In the genomic region with DNA sequence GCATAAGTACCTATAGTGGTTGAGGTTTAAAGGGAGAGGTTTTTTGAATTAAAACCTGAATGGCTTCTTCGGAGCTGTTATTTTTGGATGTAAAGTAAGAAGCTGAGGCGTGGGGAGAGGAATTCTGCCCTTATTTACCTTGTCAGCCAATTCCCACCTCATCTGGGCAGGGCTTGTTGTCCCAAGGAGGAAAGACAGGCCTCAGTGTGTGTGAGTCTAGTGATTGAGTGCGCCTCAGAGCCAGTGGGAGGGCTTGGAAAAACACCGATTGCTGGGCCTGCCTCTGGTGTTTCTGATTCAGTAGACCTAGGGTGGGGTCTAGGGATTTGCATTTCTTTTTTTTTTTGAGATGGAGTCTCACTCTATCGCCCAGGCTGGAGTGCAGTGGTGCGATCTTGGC, we compare ENCODE assay signal across 24 cellular contexts.
DNase-seq lines count a peak whose midpoint lies in the region; ATAC-seq, FAIRE-seq and TF ChIP-seq lines count a peak whose summit lies in the region.
"Had no signal": no experiment of that assay in that cellular context is flagged by ENCODE, and none has a peak within 500 bp of the region (broad histone marks: within the 10 kb centered on the region; RNA-seq: fewer than 3 reads in every experiment).

No MANE protein-coding gene starts in this region.

- no peak for ATAC-seq in IMR-90 (ENCODE audit: low read depth)
- ATAC-seq in mucosa of descending colon, result peak; percentile 29
- ATAC-seq in HG02623 (IDR thresholded peaks at IDR 0.05; ENCODE audit: unreplicated experiment), result no peak
- ATAC-seq: naive thymus-derived CD4-positive, alpha-beta T cell; stimulated activated naive CD8-positive, alpha-beta T cell treated with anti-CD3 and anti-CD28 coated beads, Interleukin-15, amount 100 ng/mL, for 72 hours had no signal

- H3K79me1 ChIP-seq in IMR-90 (ENCODE audit: low read depth in 1 of 2, low read length in 2 of 2), result peaks cover 28 to 55% of the 10 kb centered on the region in 2 experiments

- H3K9me3 Mint-ChIP-seq in endothelial cell (ENCODE audit: unreplicated experiment), result no peaks in the 10 kb centered on the region
- H3K9me3 Mint-ChIP-seq: activated CD4-positive, alpha-beta T cell treated with anti-CD3 and anti-CD28 coated beads, Interleukin-2, amount 10 ng/mL, durations not matched to agents 7 days and 5 days; naive thymus-derived CD4-positive, alpha-beta T cell; stimulated activated naive CD8-positive, alpha-beta T cell treated with anti-CD3 and anti-CD28 coated beads, Interleukin-15, amount 100 ng/mL, for 72 hours had no signal

- H3K4me1 Mint-ChIP-seq in endothelial cell (ENCODE audit: unreplicated experiment), result peaks cover 10% of the 10 kb centered on the region

- no peak overlapping the region; the same call in 1 of the 2 replicates for H4K91ac ChIP-seq in IMR-90 (ENCODE audit: insufficient read depth, low read depth, low read length)

- no peak overlapping the region for H2BK15ac ChIP-seq in IMR-90 (ENCODE audit: low read depth, low read length)

- TF ChIP-seq POLR2A in IMR-90 (IDR thresholded peaks at IDR 0.05; ENCODE audit: low read depth, low read length), result no peak

- no peak overlapping the region for H3K14ac ChIP-seq in IMR-90 (replicated peaks; ENCODE audit: low read depth, low read length)

- H4K5ac ChIP-seq in IMR-90 (ENCODE audit: low read depth, low read length), result no peak overlapping the region

- no peak overlapping the region for H2BK120ac ChIP-seq in IMR-90 (ENCODE audit: low read depth, low read length)

- H3K9ac ChIP-seq in IMR-90 (ENCODE audit: low read depth, low read length), result no peak overlapping the region

- H3K9me3 ChIP-seq in IMR-90 (ENCODE audit: control insufficient read depth, insufficient read depth, low read length) (no peaks in the 10 kb centered on the region), mucosa of descending colon (no peaks in the 10 kb centered on the region)
- H3K9me3 ChIP-seq: HAP-1 had no signal

- FAIRE-seq in A204.1 (lab: Jason Lieb, UNC), result peak; percentile 99
- FAIRE-seq: small intestine, urothelium cell line had no signal

- H3K36me3 ChIP-seq in IMR-90 (ENCODE audit: control insufficient read depth, insufficient read depth, low read length) (no peaks in the 10 kb centered on the region), mucosa of descending colon (ENCODE audit: low read depth) (no peaks in the 10 kb centered on the region)
- H3K36me3 ChIP-seq: HAP-1 had no signal

- H3K27me3 Mint-ChIP-seq in endothelial cell (ENCODE audit: unreplicated experiment), result peaks cover 2% of the 10 kb centered on the region
- H3K27me3 Mint-ChIP-seq: activated CD4-positive, alpha-beta T cell treated with anti-CD3 and anti-CD28 coated beads, Interleukin-2, amount 10 ng/mL, durations not matched to agents 7 days and 5 days; naive thymus-derived CD4-positive, alpha-beta T cell; progenitor cell of endocrine pancreas; stimulated activated naive CD8-positive, alpha-beta T cell treated with anti-CD3 and anti-CD28 coated beads, Interleukin-15, amount 100 ng/mL, for 72 hours had no signal

- intact Hi-C loops in IMR-90 (cut with micrococcal nuclease) (no loop called here), mucosa of descending colon (cut with DNase I, micrococcal nuclease) (no loop called here)

- TF ChIP-seq CTCF in IMR-90 (conservative IDR thresholded peaks at IDR 0.05; ENCODE audit: low read depth, low read length) (no peak), endothelial cell (IDR thresholded peaks at IDR 0.05; ENCODE audit: unreplicated experiment) (no peak), mucosa of descending colon (IDR thresholded peaks at IDR 0.05) (no peak)

- peak overlapping the region; percentile 8 for H3K27ac Mint-ChIP-seq in endothelial cell (ENCODE audit: unreplicated experiment)
- H3K27ac Mint-ChIP-seq: activated CD4-positive, alpha-beta T cell treated with anti-CD3 and anti-CD28 coated beads, Interleukin-2, amount 10 ng/mL, durations not matched to agents 7 days and 5 days; CD14-positive monocyte; naive thymus-derived CD4-positive, alpha-beta T cell; progenitor cell of endocrine pancreas; stimulated activated naive CD8-positive, alpha-beta T cell treated with anti-CD3 and anti-CD28 coated beads, Interleukin-15, amount 100 ng/mL, for 72 hours had no signal

- H2AFZ ChIP-seq in IMR-90 (replicated peaks; ENCODE audit: low read length, poor library complexity), result no peak overlapping the region

- H3K27me3 ChIP-seq in IMR-90 (ENCODE audit: control insufficient read depth, insufficient read depth, low read length), result no peaks in the 10 kb centered on the region

- no TSS peak for BruUV-seq in IMR-90 (replicated peaks; lab: Mats Ljungman, UMichigan)

- H3K4me3 Mint-ChIP-seq in endothelial cell (ENCODE audit: unreplicated experiment), result no peak overlapping the region
- H3K4me3 Mint-ChIP-seq: activated CD4-positive, alpha-beta T cell treated with anti-CD3 and anti-CD28 coated beads, Interleukin-2, amount 10 ng/mL, durations not matched to agents 7 days and 5 days; CD14-positive monocyte; naive thymus-derived CD4-positive, alpha-beta T cell; stimulated activated naive CD8-positive, alpha-beta T cell treated with anti-CD3 and anti-CD28 coated beads, Interleukin-15, amount 100 ng/mL, for 72 hours had no signal

- H2AK9ac ChIP-seq in IMR-90 (replicated peaks; ENCODE audit: low read depth, low read length, poor library complexity), result no peak overlapping the region

- H2AK5ac ChIP-seq in IMR-90 (ENCODE audit: low read depth, low read length), result peak overlapping the region; percentile 66; the same call in 1 of the 2 replicates

- H3K4me3 ChIP-seq in IMR-90 (ENCODE audit: insufficient read depth, low read depth, low read length) (no peak overlapping the region), mucosa of descending colon (no peak overlapping the region)
- H3K4me3 ChIP-seq: HAP-1 had no signal

- dilution Hi-C loops in IMR-90 (cut with HindIII; ENCODE audit: low sequenced_read_pairs, unreplicated experiment), result no loop called here

- H3K4ac ChIP-seq in IMR-90 (ENCODE audit: low read depth, low read length), result peak overlapping the region; percentile 22; the same call in 1 of the 2 replicates

- in situ Hi-C loops in IMR-90 (cut with MboI; ENCODE audit: low sequenced_read_pairs), result no loop called here

- no peaks in the 10 kb centered on the region for H3K36me3 Mint-ChIP-seq in endothelial cell (ENCODE audit: low read depth, unreplicated experiment)
- H3K36me3 Mint-ChIP-seq: CD14-positive monocyte had no signal

- no peak overlapping the region; the same call in 1 of the 2 replicates for H3K23ac ChIP-seq in IMR-90 (ENCODE audit: low read depth, low read length)

- 0 out of 2 replicates have a peak, but pooled peaks cover 4% of the 10 kb centered on the region for H4K20me1 ChIP-seq in IMR-90 (ENCODE audit: insufficient read depth, low read length)

- no peak for TF ChIP-seq RAD21 in IMR-90 (IDR thresholded peaks at IDR 0.05; ENCODE audit: low read length)

- no peak overlapping the region for H3K4me2 ChIP-seq in IMR-90 (ENCODE audit: low read depth, low read length)

- DNase-seq in IMR-90 (no peak), endothelial cell (ENCODE audit: low spot score) (no peak), mucosa of descending colon (no peak), NCI-H1436 (lab: John Stamatoyannopoulos, UW) (no peak), putamen (ENCODE audit: low spot score) (no peak), kidney glomerular epithelial cell (lab: John Stamatoyannopoulos, UW) (no peak)
- DNase-seq: ACHN; activated CD4-positive, alpha-beta T cell treated with anti-CD3 and anti-CD28 coated beads, Interleukin-2, amount 10 ng/mL, durations not matched to agents 7 days and 5 days; activated CD8-positive, alpha-beta memory T cell treated with anti-CD3 and anti-CD28 coated beads, Interleukin-2, amount 50 U/mL, for 48 hours; activated effector memory CD4-positive, alpha-beta T cell treated with anti-CD3 and anti-CD28 coated beads, Interleukin-2, amount 50 U/mL, for 16 hours; DMS 273 treated with DMSO at 0.1 percent for 48 hours; effector memory CD4-positive, alpha-beta T cell; GDM1; naive thymus-derived CD4-positive, alpha-beta T cell; NCI-H187; small intestine; stimulated activated CD4-positive, alpha-beta T cell treated with anti-CD3 and anti-CD28 coated beads, Interleukin-4, amount 100 ng/mL, for 1 hour; stimulated activated naive CD8-positive, alpha-beta T cell treated with anti-CD3 and anti-CD28 coated beads, Interleukin-15, amount 100 ng/mL, for 72 hours had no signal

- peak overlapping the region in 1 of 2 experiments; percentile 44; a peak in 1 of 4 replicates for H4K8ac ChIP-seq in IMR-90 (ENCODE audit: low read depth in 2 of 2, low read length in 2 of 2)

- H2BK5ac ChIP-seq in IMR-90 (ENCODE audit: low read depth, low read length, poor library complexity, severe bottlenecking), result peak overlapping the region; percentile 41

- H3K4me1 ChIP-seq in IMR-90 (ENCODE audit: control insufficient read depth, insufficient read depth, low read length) (peaks cover 10% of the 10 kb centered on the region), mucosa of descending colon (ENCODE audit: low read depth) (no peaks in the 10 kb centered on the region)

- H2BK20ac ChIP-seq in IMR-90 (ENCODE audit: low read depth, low read length), result no peak overlapping the region

- no peak overlapping the region for H3K27ac ChIP-seq in IMR-90 (ENCODE audit: insufficient read depth, low read length)

- WGBS in IMR-90 (ENCODE audit: extremely low coverage in 2 of 2, insufficient read length in 1 of 2), 2 experiments, result 100% methylated on average over 1 of the region's 6 CpGs; no CpG with 5 or more reads in 1 of the 2 experiments

- peaks cover 14% of the 10 kb centered on the region for H3K9me1 ChIP-seq in IMR-90 (ENCODE audit: insufficient read depth, low read length)

- CTCF ChIA-PET in IMR-90 (lab: Yijun Ruan, JAX), result no interaction called here

- POLR2A ChIA-PET in IMR-90 (lab: Charles Lee; ENCODE audit: unreplicated experiment), result no interaction called here

- H3K56ac ChIP-seq in IMR-90 (ENCODE audit: extremely low read depth, insufficient read depth, low read length), result no peak overlapping the region

- H3K18ac ChIP-seq in IMR-90 (ENCODE audit: low read depth, low read length), result no peak overlapping the region

TF ChIP-seq in IMR-90, 13 proteins besides CTCF, POLR2A, EP300 and RAD21 (continues in another document):
- TF ChIP-seq SMC3 (IDR thresholded peaks at IDR 0.05; ENCODE audit: low read depth, low read length) (no peak), NFE2L2 (IDR thresholded peaks at IDR 0.05; ENCODE audit: low read depth, low read length) (no peak), RCOR1 (IDR thresholded peaks at IDR 0.05; ENCODE audit: insufficient replicate concordance, low read length) (no peak), USF2 (IDR thresholded peaks at IDR 0.05; ENCODE audit: low read depth, low read length) (no peak), BHLHE40 (IDR thresholded peaks at IDR 0.05; ENCODE audit: low read depth, low read length) (no peak), RFX5 (IDR thresholded peaks at IDR 0.05; ENCODE audit: low read depth, low read length) (no peak)
